Comparison of ENCODE assay signal across 8 cellular contexts in the genomic region with DNA sequence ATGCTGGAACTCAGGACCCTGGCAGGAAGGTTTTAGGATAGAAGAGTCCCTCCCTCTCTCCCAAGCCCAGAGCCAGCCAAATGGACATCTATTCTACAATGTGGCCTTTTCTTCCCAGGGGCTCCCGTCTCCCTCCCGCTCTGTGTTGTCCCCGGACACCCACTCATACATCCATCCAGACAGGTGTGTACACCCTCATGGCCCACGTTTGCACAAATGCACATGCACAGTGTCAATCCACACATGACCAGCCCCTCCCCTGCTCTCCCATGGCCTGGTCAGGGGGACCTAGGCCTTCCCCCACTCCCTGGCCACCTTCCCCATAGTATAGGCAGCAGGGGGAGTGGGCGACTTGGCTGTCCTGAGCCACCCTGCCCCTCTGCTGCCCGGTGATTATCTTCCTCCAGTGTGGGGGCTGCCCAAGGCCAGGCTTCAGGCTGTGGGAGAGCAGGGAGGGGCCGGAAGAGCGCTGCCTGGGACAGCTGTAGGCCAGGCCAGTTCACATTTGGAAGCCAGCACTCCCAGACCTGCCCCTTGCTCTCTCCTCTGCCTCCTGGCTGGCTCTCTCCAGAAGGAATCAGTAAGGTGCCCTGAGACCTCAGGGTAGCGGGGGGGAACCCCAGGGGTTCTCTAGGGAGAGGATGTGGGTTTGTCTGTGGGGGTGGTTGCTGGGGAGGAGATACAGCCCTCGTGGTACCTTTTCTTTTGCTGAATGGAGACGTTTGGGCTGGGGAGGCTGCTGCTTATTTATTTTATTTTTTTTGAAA. TPM values are rescaled to one million over a fixed set of nuclear protein-coding genes. Genes with fewer than 3 reads are reported as not detected.
DNase-seq lines count a peak whose midpoint lies in the region; ATAC-seq and TF ChIP-seq lines count a peak whose summit lies in the region.

No MANE protein-coding gene starts in this region.

- TF ChIP-seq CTCF in GM13977 (IDR thresholded peaks at IDR 0.05; ENCODE audit: extremely low read depth, insufficient read depth, missing control alignments): no peak

- no peaks in the 10 kb centered on the region for H3K36me3 Mint-ChIP-seq in naive B cell

- H3K4me3 Mint-ChIP-seq in naive B cell: peak overlapping the region; percentile 52 to 91 (median 85)

- in situ Hi-C loops in GM13977 (cut with MboI; ENCODE audit: low pct_unique_long_range_greater_than_20kb, low sequenced_read_pairs, unreplicated experiment): no loop called here

- peaks cover 0 to 7% (median 0%) of the 10 kb centered on the region in 3 donors for H3K27me3 Mint-ChIP-seq in naive B cell

- H3K27ac Mint-ChIP-seq in naive B cell: peak overlapping the region; percentile 71 to 96 (median 90)

- DNase-seq in GM13977 (ENCODE audit: low spot score) (peak; percentile 87), naive B cell (peak; percentile 94), AG08396 (ENCODE audit: low spot score) (no peak), medulla oblongata (ENCODE audit: extremely low spot score) (no peak), NCI-H774 (lab: John Stamatoyannopoulos, UW) (no peak)
- DNase-seq in activated CD4-positive, alpha-beta T cell treated with anti-CD3 and anti-CD28 coated beads for 48 hours: peak; percentile 74

- ATAC-seq in HG02981 (IDR thresholded peaks at IDR 0.05; ENCODE audit: unreplicated experiment) (peak; percentile 53), naive B cell (ENCODE audit: low read depth in 2 of 2) (peak; percentile 88 to 90), GM18870 (IDR thresholded peaks at IDR 0.05; ENCODE audit: unreplicated experiment) (no peak)

- peaks cover 58 to 72% (median 71%) of the 10 kb centered on the region in 3 donors for H3K4me1 Mint-ChIP-seq in naive B cell

- H3K9me3 Mint-ChIP-seq in naive B cell: no peaks in the 10 kb centered on the region

RNA-seq across cellular contexts. Expression of a gene that starts 4.1 kb away (rescaled TPM):
- 10 to 100 TPM; 19.0 to 41.5 (median 22.9) TPM for polyA plus RNA-seq in naive B cell (ENCODE audit: low read depth in 6 of 6)

RNA-seq across cellular contexts. Expression of a gene that starts 19.9 kb away (rescaled TPM):
- 10 to 100 TPM in 5 of 6 donors, 1 to 10 TPM in 1; 7.3 to 18.0 (median 11.7) TPM for polyA plus RNA-seq in naive B cell (ENCODE audit: low read depth in 6 of 6)

RNA-seq across cellular contexts. Expression of a gene that starts 29.1 kb away (rescaled TPM):
- under 1 TPM in 1 of 6 donors, not detected in 5; 0.22 TPM for polyA plus RNA-seq in naive B cell (ENCODE audit: low read depth in 6 of 6)

RNA-seq across cellular contexts. Expression of a gene that starts 41.7 kb away (rescaled TPM):
- under 1 TPM in 3 of 6 donors, not detected in 3; 0.10 to 0.50 (median 0.37) TPM for polyA plus RNA-seq in naive B cell (ENCODE audit: low read depth in 6 of 6)

Comparison
In these comparisons a context has a peak if more than half of its experiments do, and no peak if none do; other contexts are left out.
1. DNase-seq: peak in GM13977 (single experiment), activated CD4-positive, alpha-beta T cell treated with anti-CD3 and anti-CD28 coated beads for 48 hours (single experiment) and naive B cell (single experiment); none in AG08396 (single experiment), medulla oblongata (single experiment) and NCI-H774 (single experiment).